Comparison of ENCODE assay signal across 19 cellular contexts in the genomic region with DNA sequence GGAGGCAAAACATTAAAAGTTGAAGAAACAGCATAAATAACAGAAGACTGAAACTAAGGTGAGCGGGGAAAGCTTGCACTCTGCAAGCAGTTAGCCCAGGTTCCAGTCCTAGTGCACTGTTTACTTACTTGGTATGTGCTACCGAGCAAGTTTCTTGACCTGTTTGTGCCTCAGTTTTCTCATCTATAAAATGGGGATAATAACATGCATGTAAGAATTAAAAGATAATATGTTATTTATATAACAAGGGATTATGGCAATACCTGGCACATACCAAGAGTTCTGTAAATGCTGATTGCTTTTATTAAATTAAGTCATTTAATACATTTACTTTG. TPM values are rescaled to one million over a fixed set of nuclear protein-coding genes. Genes with fewer than 3 reads are reported as not detected.
DNase-seq lines count a peak whose midpoint lies in the region; ATAC-seq and TF ChIP-seq lines count a peak whose summit lies in the region.
"Had no signal": no experiment of that assay in that cellular context is flagged by ENCODE, and none has a peak within 500 bp of the region (broad histone marks: within the 10 kb centered on the region; RNA-seq: fewer than 3 reads in every experiment).

No MANE protein-coding gene starts in this region.

- H3K4me2 ChIP-seq in GM23338, result peak overlapping the region; percentile 22; the same call in 1 of the 2 replicates
- peak overlapping the region; percentile 65; the same call in 1 of the 2 replicates for H3K4me2 ChIP-seq in SK-N-SH
- H3K4me2 ChIP-seq: KMS-11 had no signal

- H3K27me3 Mint-ChIP-seq in GM23338 (ENCODE audit: insufficient read depth, low read depth, poor library complexity), result no peaks in the 10 kb centered on the region
- no peaks in the 10 kb centered on the region for H3K27me3 Mint-ChIP-seq in osteocyte (ENCODE audit: unreplicated experiment)
- H3K27me3 Mint-ChIP-seq: activated CD4-positive, alpha-beta memory T cell treated with anti-CD3 and anti-CD28 coated beads for 36 hours; activated T-cell treated with anti-CD3 and anti-CD28 coated beads, Interleukin-2, amount 50 U/mL, for 24 hours; stimulated activated memory B cell treated with anti-CD40 and anti-IgM and Interleukin-4, amounts not matched to agents 10 μg/mL and 1 μg/mL and 100 μg/mL, for 72 hours had no signal

- H3K27ac ChIP-seq in GM23338 (ENCODE audit: low read depth), result peak overlapping the region; percentile 93
- H3K27ac ChIP-seq in SK-N-SH (ENCODE audit: low read depth in 2 of 2, low read length in 1 of 2), result peak overlapping the region; percentile 79
- H3K27ac ChIP-seq in tibial artery, result peak overlapping the region in 1 of 2 donors; percentile 36
- H3K27ac ChIP-seq: HL-60, KMS-11 had no signal

- no peaks in the 10 kb centered on the region for H3F3A ChIP-seq in GM23338 (replicated peaks; ENCODE audit: low read depth)
- peaks cover 12% of the 10 kb centered on the region for H3F3A ChIP-seq in SK-N-SH (replicated peaks; ENCODE audit: insufficient read depth)

- no peak for TF ChIP-seq RAD21 in SK-N-SH (IDR thresholded peaks at IDR 0.05; ENCODE audit: low read length)

- WGBS in SK-N-SH (ENCODE audit: low lambda C conversion rate), result 90% methylated on average over 2 of the region's 2 CpGs

- no peak for ATAC-seq in GM23338
- ATAC-seq: left colon; stimulated activated memory B cell treated with anti-CD40 and anti-IgM and Interleukin-4, amounts not matched to agents 10 μg/mL and 1 μg/mL and 100 μg/mL, for 72 hours had no signal

- DNase-seq in GM23338 (ENCODE audit: low spot score) (no peak), SK-N-SH (no peak), osteocyte (ENCODE audit: extremely low spot score, unreplicated experiment) (no peak), dedifferentiated amniotic fluid mesenchymal stem cell (ENCODE audit: extremely low spot score) (no peak), tibial artery (no peak), germinal center (ENCODE audit: low spot score) (no peak)
- no peak for DNase-seq in activated CD4-positive, CD25-positive, alpha-beta regulatory T cell (lab: John Stamatoyannopoulos, UW)
- DNase-seq: activated CD4-positive, alpha-beta memory T cell treated with anti-CD3 and anti-CD28 coated beads for 36 hours; activated naive CD4-positive, alpha-beta T cell treated with anti-CD3 and anti-CD28 coated beads, Interleukin-2, amount 50 U/mL, for 16 hours; activated T-cell treated with anti-CD3 and anti-CD28 coated beads, Interleukin-2, amount 50 U/mL, for 24 hours; GDM1; hypothalamus; left colon; RPMI8226 had no signal

- CTCF ChIA-PET in SK-N-SH (lab: Yijun Ruan, JAX), result interaction anchor here (1.5 kb wide), 1 partner anchor 296 kb away, joined by 4 read pairs; no protein-coding TSS in a partner anchor

- H3K9me3 ChIP-seq in SK-N-SH (no peaks in the 10 kb centered on the region), iPS-15b (ENCODE audit: control insufficient read depth, insufficient read depth, low read length) (no peaks in the 10 kb centered on the region), tibial artery (no peaks in the 10 kb centered on the region)
- H3K9me3 ChIP-seq: BE2C had no signal

- POLR2A ChIA-PET in SK-N-SH (lab: Yijun Ruan, JAX), result no interaction called here

- H3K9ac ChIP-seq in SK-N-SH (peak overlapping the region; percentile 42; the same call in 1 of the 2 replicates), iPS-15b (ENCODE audit: low read depth, low read length) (no peak overlapping the region)
- H3K9ac ChIP-seq: KMS-11 had no signal

- H3K4me3 Mint-ChIP-seq in GM23338 (peak overlapping the region; percentile 46), osteocyte (ENCODE audit: unreplicated experiment) (peak overlapping the region; percentile 53)
- H3K4me3 Mint-ChIP-seq: activated CD4-positive, alpha-beta memory T cell treated with anti-CD3 and anti-CD28 coated beads for 36 hours; activated T-cell treated with anti-CD3 and anti-CD28 coated beads, Interleukin-2, amount 50 U/mL, for 24 hours; stimulated activated memory B cell treated with anti-CD40 and anti-IgM and Interleukin-4, amounts not matched to agents 10 μg/mL and 1 μg/mL and 100 μg/mL, for 72 hours had no signal

- 0 out of 2 replicates have a peak overlapping the region, but pooled peaks have one; percentile 33 for H3K4me3 ChIP-seq in GM23338
- peak overlapping the region in 1 of 2 experiments; percentile 6; a peak in 2 of 4 replicates for H3K4me3 ChIP-seq in SK-N-SH (ENCODE audit: low read depth in 2 of 2, low read length in 1 of 2)
- H3K4me3 ChIP-seq in iPS-15b (ENCODE audit: low read depth, low read length), result peak overlapping the region; percentile 19
- H3K4me3 ChIP-seq in tibial artery, result no peak overlapping the region

- H3K27ac Mint-ChIP-seq in GM23338, result peak overlapping the region; percentile 95
- peak overlapping the region; percentile 95 for H3K27ac Mint-ChIP-seq in osteocyte (ENCODE audit: unreplicated experiment)
- H3K27ac Mint-ChIP-seq: activated CD4-positive, alpha-beta memory T cell treated with anti-CD3 and anti-CD28 coated beads for 36 hours; activated T-cell treated with anti-CD3 and anti-CD28 coated beads, Interleukin-2, amount 50 U/mL, for 24 hours; stimulated activated memory B cell treated with anti-CD40 and anti-IgM and Interleukin-4, amounts not matched to agents 10 μg/mL and 1 μg/mL and 100 μg/mL, for 72 hours had no signal

- no peaks in the 10 kb centered on the region for H3K36me3 ChIP-seq in GM23338 (ENCODE audit: insufficient read depth)
- H3K36me3 ChIP-seq in SK-N-SH (replicated peaks in 1 of 2; ENCODE audit: control insufficient read depth in 1 of 2, insufficient read depth in 2 of 2, low read length in 1 of 2), result peaks cover 0 to 3% of the 10 kb centered on the region in 2 experiments
- H3K36me3 ChIP-seq in iPS-15b (ENCODE audit: control insufficient read depth, insufficient read depth, low read length), result no peaks in the 10 kb centered on the region
- no peaks in the 10 kb centered on the region for H3K36me3 ChIP-seq in tibial artery
- H3K36me3 ChIP-seq: BE2C had no signal

- no peaks in the 10 kb centered on the region for H3K27me3 ChIP-seq in GM23338 (ENCODE audit: insufficient read depth)
- H3K27me3 ChIP-seq in SK-N-SH (ENCODE audit: insufficient read depth), result no peaks in the 10 kb centered on the region
- H3K27me3 ChIP-seq in iPS-15b (ENCODE audit: control insufficient read depth, insufficient read depth, low read length), result no peaks in the 10 kb centered on the region
- no peaks in the 10 kb centered on the region for H3K27me3 ChIP-seq in tibial artery
- H3K27me3 ChIP-seq: BE2C had no signal

- peaks cover 15% of the 10 kb centered on the region; the same call in 2 of the 3 replicates for H3K36me3 Mint-ChIP-seq in GM23338 (ENCODE audit: low read depth)
- peaks cover 3% of the 10 kb centered on the region for H3K36me3 Mint-ChIP-seq in osteocyte (ENCODE audit: unreplicated experiment)
- H3K36me3 Mint-ChIP-seq: activated CD4-positive, alpha-beta memory T cell treated with anti-CD3 and anti-CD28 coated beads for 36 hours; stimulated activated memory B cell treated with anti-CD40 and anti-IgM and Interleukin-4, amounts not matched to agents 10 μg/mL and 1 μg/mL and 100 μg/mL, for 72 hours had no signal

- peaks cover 16% of the 10 kb centered on the region; the same call in 2 of the 3 replicates for H3K9me3 Mint-ChIP-seq in GM23338
- H3K9me3 Mint-ChIP-seq in osteocyte (ENCODE audit: unreplicated experiment), result peaks cover 3% of the 10 kb centered on the region
- H3K9me3 Mint-ChIP-seq: activated CD4-positive, alpha-beta memory T cell treated with anti-CD3 and anti-CD28 coated beads for 36 hours; activated T-cell treated with anti-CD3 and anti-CD28 coated beads, Interleukin-2, amount 50 U/mL, for 24 hours; stimulated activated memory B cell treated with anti-CD40 and anti-IgM and Interleukin-4, amounts not matched to agents 10 μg/mL and 1 μg/mL and 100 μg/mL, for 72 hours had no signal

- H4K20me1 ChIP-seq in GM23338 (replicated peaks; ENCODE audit: insufficient read depth) (no peaks in the 10 kb centered on the region), SK-N-SH (ENCODE audit: insufficient read depth) (no peaks in the 10 kb centered on the region)

- H3K4me1 Mint-ChIP-seq in GM23338 (peaks cover 52% of the 10 kb centered on the region), osteocyte (ENCODE audit: unreplicated experiment) (peaks cover 47% of the 10 kb centered on the region)

- H2AFZ ChIP-seq in GM23338 (no peak overlapping the region), SK-N-SH (ENCODE audit: low read depth) (peak overlapping the region; percentile 67)

- no peak for TF ChIP-seq CTCF in GM23338 (conservative IDR thresholded peaks at IDR 0.05; ENCODE audit: low read depth in 2 of 2)
- TF ChIP-seq CTCF in SK-N-SH (IDR thresholded peaks at IDR 0.05), result no peak
- TF ChIP-seq CTCF in osteocyte (IDR thresholded peaks at IDR 0.05), result no peak
- TF ChIP-seq CTCF in tibial artery (IDR thresholded peaks at IDR 0.05), result no peak

- H3K79me2 ChIP-seq in GM23338 (replicated peaks; ENCODE audit: insufficient read depth) (no peaks in the 10 kb centered on the region), SK-N-SH (ENCODE audit: insufficient read depth) (no peaks in the 10 kb centered on the region)

- H3K4me1 ChIP-seq in GM23338 (ENCODE audit: insufficient read depth) (peaks cover 27% of the 10 kb centered on the region), SK-N-SH (ENCODE audit: control insufficient read depth in 1 of 2, insufficient read depth in 2 of 2, low read depth in 1 of 2, low read length in 1 of 2) (peaks cover 7 to 19% of the 10 kb centered on the region in 2 experiments; a peak in 3 of 4 replicates), iPS-15b (ENCODE audit: control insufficient read depth, insufficient read depth, low read length) (peaks cover 22% of the 10 kb centered on the region), tibial artery (peaks cover 0 to 27% (median 9%) of the 10 kb centered on the region in 4 donors)
- H3K4me1 ChIP-seq: BE2C had no signal

- intact Hi-C loops in tibial artery (cut with DNase I; ENCODE audit: low total_unique reads), result no loop called here

- H3K9me2 ChIP-seq in GM23338 (ENCODE audit: insufficient read depth) (no peaks in the 10 kb centered on the region), SK-N-SH (no peaks in the 10 kb centered on the region)

- no peak for TF ChIP-seq EP300 in SK-N-SH (IDR thresholded peaks at IDR 0.05; ENCODE audit: borderline replicate concordance in 1 of 2, low read depth in 1 of 2, low read length in 1 of 2)

TF ChIP-seq in GM23338, 12 proteins besides CTCF, POLR2A, EP300 and RAD21 (continues in another document):
- TF ChIP-seq CREB1 (CRISPR knock-in tag; IDR thresholded peaks at IDR 0.05; ENCODE audit: low read depth), result no peak

TF ChIP-seq in SK-N-SH, 30 proteins besides CTCF, POLR2A, EP300 and RAD21 (continues in another document):
- TF ChIP-seq SIN3A (IDR thresholded peaks at IDR 0.05; ENCODE audit: borderline replicate concordance, low read depth, low read length) (no peak), TCF12 (IDR thresholded peaks at IDR 0.05) (no peak), JUND (IDR thresholded peaks at IDR 0.05) (no peak), GABPA (IDR thresholded peaks at IDR 0.05; ENCODE audit: low read depth) (no peak)

RNA-seq across cellular contexts. Expression of gene IKZF2, which starts 37.1 kb away (rescaled TPM):
- 3.1 and 10.1 TPM in 2 replicates for total RNA-seq in GM23338 (2014; rRNA removed; shearing (Covaris generic))
- 2.0 and 2.6 TPM in 2 replicates for polyA plus RNA-seq in GM23338 (2016; fragmentation: Nextera tagmentation; extraction: Ambion mirVana)
- polyA plus RNA-seq in SK-N-SH (2012; rRNA removed), result 1.3 and 1.4 TPM in 2 replicates
- 0.94 and 1.2 TPM in 2 replicates for polyA plus RNA-seq in SK-N-SH (2012; cell fraction: cytosol; rRNA removed)
- polyA plus RNA-seq in SK-N-SH (2012; cell fraction: nucleus; rRNA removed), result 2.6 and 4.3 TPM in 2 replicates
- total RNA-seq in osteocyte, result 16.7 and 18.9 TPM in 2 replicates

Comparison
In these comparisons a context has a peak if more than half of its experiments do, and no peak if none do; other contexts are left out.
1. H3K4me3 ChIP-seq: peak in GM23338 (single experiment) and iPS-15b (single experiment); none in tibial artery (0 of 2).